ENCODE assay signal across 8 cellular contexts in genomic region chr20:62065669-62066338, GRCh38. TPM values are rescaled to one million over a fixed set of nuclear protein-coding genes. Genes with fewer than 3 reads are reported as not detected.
A peak's percentile ranks its signal among the peaks of the same experiment; 100 is the strongest.
DNase-seq lines count a peak whose midpoint lies in the region; ATAC-seq, FAIRE-seq and TF ChIP-seq lines count a peak whose summit lies in the region.

TAF4 (minus strand) TSS chr20:62065881; CDS start chr20:62065810, 71 bp downstream.

- H3K9ac ChIP-seq in HepG2 (ENCODE audit: insufficient read depth, low read depth, low read length) = peak within 1 kb of the TSS; percentile 88

- H3K9me3 ChIP-seq in HepG2 (ENCODE audit: low read length) = no peaks in the 10 kb centered on the region

- no TSS peak for BruUV-seq in HepG2 (replicated peaks; lab: Mats Ljungman, UMichigan)

- no peak for FAIRE-seq in HepG2 (lab: Jason Lieb, UNC)

- H3K4me1 ChIP-seq in HepG2 (ENCODE audit: insufficient read depth, low read length) = peaks cover 66% of the 10 kb centered on the region

- 1% methylated on average over 33 of the region's 117 CpGs for WGBS in HepG2 (ENCODE audit: low lambda C conversion rate)

- peak; percentile 99 for TF ChIP-seq POLR2A in GM18951 (IDR thresholded peaks at IDR 0.05; ENCODE audit: extremely low read depth, insufficient read depth, insufficient read length)
- TF ChIP-seq POLR2A in HepG2 (IDR thresholded peaks at IDR 0.05; ENCODE audit: insufficient read depth in 1 of 2, low read depth in 2 of 2, low read length in 2 of 2) = peak; percentile 92 to 95

- intact Hi-C loops in HepG2 (cut with micrococcal nuclease; ENCODE audit: unreplicated experiment) = loop anchor here (2.0 to 5.0 kb wide), 2 partner anchors 55 to 71 kb away; no protein-coding TSS in a partner anchor

- H3K4me1 Mint-ChIP-seq in activated CD4-positive, alpha-beta T cell treated with anti-CD3 and anti-CD28 coated beads, Interleukin-2, amount 10 ng/mL, durations not matched to agents 7 days and 5 days = peaks cover 44% of the 10 kb centered on the region

- DNase-seq in AG09319 (ENCODE audit: extremely low read depth, low read depth) (peak; percentile 40), NCI-H460 (ENCODE audit: extremely low read depth, low read depth) (peak; percentile 67), dedifferentiated amniotic fluid mesenchymal stem cell (ENCODE audit: extremely low spot score) (peak; percentile 54), HepG2 (ENCODE audit: low spot score) (peak; percentile 59)
- DNase-seq in activated CD4-positive, alpha-beta T cell treated with anti-CD3 and anti-CD28 coated beads, Interleukin-2, amount 10 ng/mL, durations not matched to agents 7 days and 5 days = peak; percentile 74
- peak; percentile 77 for DNase-seq in stimulated activated CD4-positive, alpha-beta T cell treated with anti-CD3 and anti-CD28 coated beads, Interleukin-4, amount 100 ng/mL, for 1 hour

- in situ Hi-C loops in GM18951 (cut with MboI; ENCODE audit: low sequenced_read_pairs, unreplicated experiment) (no loop called here), HepG2 (cut with HindIII; ENCODE audit: extremely low pct_ligation_motif_present, low pct_unique_long_range_greater_than_20kb) (loop anchor here (5.0 kb wide), 1 partner anchor 56 kb away; the partner anchor contains the start of gene LSM14B)

- H2AFZ ChIP-seq in HepG2 (ENCODE audit: low read length) = no peak within 1 kb of the TSS

- H3K4me3 ChIP-seq in HepG2 (replicated peaks in 1 of 3; ENCODE audit: insufficient read depth in 1 of 3, low read depth in 2 of 3, low read length in 3 of 3) = peak within 1 kb of the TSS; percentile 70 to 81 (median 73)

- peak within 1 kb of the TSS; percentile 92 for H3K4me2 ChIP-seq in HepG2 (ENCODE audit: low read depth, low read length)

- H4K20me1 ChIP-seq in HepG2 (ENCODE audit: insufficient read depth, low read length) = peaks cover 37% of the 10 kb centered on the region

- POLR2A ChIA-PET in activated CD4-positive, alpha-beta T cell treated with anti-CD3 and anti-CD28 coated beads, Interleukin-2, amount 10 ng/mL, durations not matched to agents 7 days and 5 days (lab: Charles Lee) = interaction anchor here (1.5 kb wide), 1 partner anchor 56 kb away, joined by 7 read pairs; the partner anchor contains the start of gene LSM14B
- POLR2A ChIA-PET in HepG2 (lab: Yijun Ruan, JAX) = interaction anchor here (0.7 to 6.2 kb wide), 21 partner anchors 21 to 728 kb away, joined by 3 to 260 read pairs (median 8); partner anchors contain the start of genes LAMA5, LSM14B, MTG2 and PSMA7

- H3K79me2 ChIP-seq in HepG2 (ENCODE audit: insufficient read depth, low read length) = peaks cover 38% of the 10 kb centered on the region

- TF ChIP-seq RAD21 in HepG2 (CRISPR knock-in tag; IDR thresholded peaks at IDR 0.05) = peak; percentile 59; the same call in 1 of the 2 replicates

- peaks cover 2 to 18% of the 10 kb centered on the region in 2 experiments; a peak in 4 of 5 replicates for H3K36me3 ChIP-seq in HepG2 (replicated peaks in 1 of 2; ENCODE audit: control insufficient read depth in 1 of 2, insufficient read depth in 2 of 2, low read length in 2 of 2)

- peak within 1 kb of the TSS; percentile 84 for H3K27ac ChIP-seq in HepG2 (ENCODE audit: extremely low read length, insufficient read depth, low read length)

- peak within 1 kb of the TSS; percentile 94 for H3K27ac Mint-ChIP-seq in activated CD4-positive, alpha-beta T cell treated with anti-CD3 and anti-CD28 coated beads, Interleukin-2, amount 10 ng/mL, durations not matched to agents 7 days and 5 days

- TF ChIP-seq EP300 in HepG2 (IDR thresholded peaks at IDR 0.05; ENCODE audit: low read depth in 2 of 2, low read length in 2 of 2) = 0 out of 4 replicates have a peak, but pooled peaks of 1 of the 2 experiments have one; percentile 22
- no peak for TF ChIP-seq EP300 in HepG2 (CRISPR knock-in tag; IDR thresholded peaks at IDR 0.05; ENCODE audit: borderline replicate concordance)

- no peaks in the 10 kb centered on the region for H3K27me3 Mint-ChIP-seq in activated CD4-positive, alpha-beta T cell treated with anti-CD3 and anti-CD28 coated beads, Interleukin-2, amount 10 ng/mL, durations not matched to agents 7 days and 5 days

- peak; percentile 63 for ATAC-seq in HG03159 (IDR thresholded peaks at IDR 0.05; ENCODE audit: unreplicated experiment)
- ATAC-seq in HepG2 = no peak

- CTCF ChIA-PET in activated CD4-positive, alpha-beta T cell treated with anti-CD3 and anti-CD28 coated beads, Interleukin-2, amount 10 ng/mL, durations not matched to agents 7 days and 5 days (lab: Charles Lee) = interaction anchor here (0.9 kb wide), 1 partner anchor 55 kb away, joined by 3 read pairs; no protein-coding TSS in a partner anchor
- CTCF ChIA-PET in HepG2 (lab: Yijun Ruan, JAX; ENCODE audit: low intra/inter-chr PET ratio, low total read pairs) = no interaction called here

- TF ChIP-seq CTCF in AG09319 (IDR thresholded peaks at IDR 0.05; ENCODE audit: low read depth, low read length) (no peak), HepG2 (CRISPR knock-in tag; IDR thresholded peaks at IDR 0.05) (no peak)

- H3K36me3 Mint-ChIP-seq in activated CD4-positive, alpha-beta T cell treated with anti-CD3 and anti-CD28 coated beads, Interleukin-2, amount 10 ng/mL, durations not matched to agents 7 days and 5 days (ENCODE audit: low read depth) = peaks cover 13% of the 10 kb centered on the region

- no peaks in the 10 kb centered on the region for H3K9me3 Mint-ChIP-seq in activated CD4-positive, alpha-beta T cell treated with anti-CD3 and anti-CD28 coated beads, Interleukin-2, amount 10 ng/mL, durations not matched to agents 7 days and 5 days

- H3K27me3 ChIP-seq in HepG2 (ENCODE audit: control insufficient read depth in 1 of 2, insufficient read depth in 2 of 2, low read length in 2 of 2) = no peaks in the 10 kb centered on the region

- peak within 1 kb of the TSS; percentile 80 for H3K4me3 Mint-ChIP-seq in activated CD4-positive, alpha-beta T cell treated with anti-CD3 and anti-CD28 coated beads, Interleukin-2, amount 10 ng/mL, durations not matched to agents 7 days and 5 days

TF ChIP-seq in HepG2, 621 proteins besides CTCF, POLR2A, EP300 and RAD21 (continues in another document):
- TF ChIP-seq ATF5 (CRISPR knock-in tag; IDR thresholded peaks at IDR 0.05; ENCODE audit: low read depth) = no peak
- TF ChIP-seq IRX3 (CRISPR knock-in tag; IDR thresholded peaks at IDR 0.05; ENCODE audit: borderline replicate concordance, low read depth) = peak; percentile 15; the same call in 1 of the 2 replicates
- peak; percentile 80 for TF ChIP-seq ZFX (CRISPR knock-in tag; IDR thresholded peaks at IDR 0.05; ENCODE audit: low read depth)
- TF ChIP-seq ZC3H4 (CRISPR knock-in tag; IDR thresholded peaks at IDR 0.05; ENCODE audit: borderline replicate concordance) = no peak
- no peak; the same call in 1 of the 2 replicates for TF ChIP-seq ZNF367 (CRISPR knock-in tag; IDR thresholded peaks at IDR 0.05; ENCODE audit: borderline replicate concordance)
- TF ChIP-seq EED (CRISPR knock-in tag; IDR thresholded peaks at IDR 0.05) = no peak
- TF ChIP-seq HNF4G (IDR thresholded peaks at IDR 0.05; ENCODE audit: borderline replicate concordance, low read depth, low read length) = no peak
- TF ChIP-seq HNF4G (CRISPR knock-in tag; IDR thresholded peaks at IDR 0.05; ENCODE audit: borderline replicate concordance, low read depth) = no peak
- no peak for TF ChIP-seq ZNF333 (CRISPR knock-in tag; IDR thresholded peaks at IDR 0.05; ENCODE audit: borderline replicate concordance)
- TF ChIP-seq ZIK1 (CRISPR knock-in tag; IDR thresholded peaks at IDR 0.05; ENCODE audit: borderline replicate concordance, low read depth) = no peak
- peak; percentile 33; the same call in 1 of the 2 replicates for TF ChIP-seq ZNF446 (CRISPR knock-in tag; IDR thresholded peaks at IDR 0.05)

RNA-seq across cellular contexts. Expression of gene TAF4, which starts in this region (rescaled TPM):
- total RNA-seq in NCI-H460 (2014; rRNA removed; shearing (Covaris generic)) = 4.0 and 6.6 TPM in 2 replicates
- polyA plus RNA-seq in NCI-H460 (2014; cell fraction: nucleus; rRNA removed) = 7.2 and 15.6 TPM in 2 replicates
- 10 to 100 TPM; 24.2 to 32.0 TPM for total RNA-seq in activated CD4-positive, alpha-beta T cell treated with anti-CD3 and anti-CD28 coated beads, Interleukin-2, amount 10 ng/mL, durations not matched to agents 7 days and 5 days
- 12.0 and 12.2 TPM in 2 replicates for total RNA-seq in HepG2 (2016; rRNA removed; fragmentation: Illumina TruSeq; extraction: Trizol)
- 13.2 and 13.9 TPM in 2 replicates for total RNA-seq in HepG2 (2016; cell fraction: cytosol; rRNA removed; fragmentation: Illumina TruSeq; extraction: Trizol; ENCODE audit: low read depth)
- 10.5 and 10.7 TPM in 2 replicates for total RNA-seq in HepG2 (2016; cell fraction: insoluble cytoplasmic fraction; rRNA removed; fragmentation: Illumina TruSeq; extraction: Trizol)
- 14.0 and 18.0 TPM in 2 replicates for total RNA-seq in HepG2 (2016; cell fraction: membrane; rRNA removed; fragmentation: Illumina TruSeq; extraction: Trizol)
- total RNA-seq in HepG2 (2016; cell fraction: nucleus; rRNA removed; fragmentation: Illumina TruSeq; extraction: Trizol) = 14.1 and 16.1 TPM in 2 replicates
- 5.9 and 6.6 TPM in 2 replicates for polyA plus RNA-seq in HepG2 (2011; rRNA removed)
- polyA plus RNA-seq in HepG2 (2011; cell fraction: cytosol; rRNA removed) = 5.5 and 6.6 TPM in 2 replicates
- polyA plus RNA-seq in HepG2 (2011; cell fraction: nucleus; rRNA removed) = 27.0 and 32.1 TPM in 2 replicates
- 18.4 and 21.6 TPM in 2 replicates for polyA plus RNA-seq in HepG2 (2012)
- 2.0 and 2.2 TPM in 2 replicates for polyA plus RNA-seq in HepG2 (2016; cell fraction: cytosol; fragmentation: Illumina TruSeq; extraction: Trizol; ENCODE audit: low read depth)
- polyA plus RNA-seq in HepG2 (2016; cell fraction: insoluble cytoplasmic fraction; fragmentation: Illumina TruSeq; extraction: Trizol; ENCODE audit: low read depth) = 19.2 and 31.8 TPM in 2 replicates
- polyA plus RNA-seq in HepG2 (2016; cell fraction: membrane; fragmentation: Illumina TruSeq; extraction: Trizol; ENCODE audit: low read depth) = 8.0 and 10.2 TPM in 2 replicates
- 44.2 and 48.9 TPM in 2 replicates for polyA plus RNA-seq in HepG2 (2016; cell fraction: nucleus; fragmentation: Illumina TruSeq; extraction: Trizol; ENCODE audit: insufficient read depth, low read depth)
- 9.9 and 36.8 TPM in 2 replicates for polyA minus RNA-seq in HepG2 (2011; rRNA and poly(A)+ RNA removed; ENCODE audit: low replicate concordance)
- polyA minus RNA-seq in HepG2 (2011; cell fraction: cytosol; rRNA and poly(A)+ RNA removed) = 21.1 and 21.8 TPM in 2 replicates
- 21.1 and 25.4 TPM in 2 replicates for polyA minus RNA-seq in HepG2 (2011; cell fraction: nucleus; rRNA and poly(A)+ RNA removed)
